In genomic region chr1:200895448-200895799, GRCh38 we compare ENCODE assay signal across 17 cellular contexts. TPM values are rescaled to one million over a fixed set of nuclear protein-coding genes. Genes with fewer than 3 reads are reported as not detected.
DNase-seq lines count a peak whose midpoint lies in the region; ATAC-seq, FAIRE-seq and TF ChIP-seq lines count a peak whose summit lies in the region.
"Had no signal": no experiment of that assay in that cellular context is flagged by ENCODE, and none has a peak within 500 bp of the region (broad histone marks: within the 10 kb centered on the region; RNA-seq: fewer than 3 reads in every experiment).

No MANE protein-coding gene starts in this region.

- H3K4me3 Mint-ChIP-seq in neural crest cell = peak overlapping the region; percentile 79
- H3K4me3 Mint-ChIP-seq: activated naive CD4-positive, alpha-beta T cell treated with anti-CD3 and anti-CD28 coated beads for 36 hours; stimulated activated effector memory CD8-positive, alpha-beta T cell treated with anti-CD3 and anti-CD28 coated beads, Interleukin-12 subunit alpha, Interleukin-12 subunit beta, amount 100 ng/mL, for 72 hours had no signal

- no peak for TF ChIP-seq EP300 in A549 (IDR thresholded peaks at IDR 0.05)

- H3K27me3 ChIP-seq in Peyer's patch (no peaks in the 10 kb centered on the region), foreskin keratinocyte (no peaks in the 10 kb centered on the region)

- H3K4me2 ChIP-seq in A549 = peak overlapping the region; percentile 94

- FAIRE-seq in A549 (lab: Jason Lieb, UNC) = no peak
- FAIRE-seq: frontal cortex had no signal

- H3K9me3 ChIP-seq in A549 (no peaks in the 10 kb centered on the region), Peyer's patch (no peaks in the 10 kb centered on the region)

- TF ChIP-seq RAD21 in A549 (conservative IDR thresholded peaks at IDR 0.05 in 1 of 2, IDR thresholded peaks at IDR 0.05 in 1 of 2) = no peak

- peaks cover 58% of the 10 kb centered on the region for H3K4me1 Mint-ChIP-seq in neural crest cell

- H3K27me3 Mint-ChIP-seq in neural crest cell (ENCODE audit: low read depth) = no peaks in the 10 kb centered on the region

- ATAC-seq in A549 (no peak), foreskin keratinocyte (peak; percentile 28)
- ATAC-seq: right cardiac atrium; stimulated activated effector memory CD8-positive, alpha-beta T cell treated with anti-CD3 and anti-CD28 coated beads, Interleukin-12 subunit alpha, Interleukin-12 subunit beta, amount 100 ng/mL, for 72 hours had no signal

- H3K36me3 ChIP-seq in Peyer's patch = peaks cover 0 to 32% (median 0%) of the 10 kb centered on the region in 3 donors

- H3K27ac ChIP-seq in A549 (peak overlapping the region; percentile 100), Peyer's patch (peak overlapping the region in 3 of 4 donors; percentile 76 to 98 (median 97)), foreskin keratinocyte (peak overlapping the region; percentile 69)

- no peak; the same call in 1 of the 2 replicates for TF ChIP-seq POLR2A in A549 (IDR thresholded peaks at IDR 0.05; ENCODE audit: low read length)
- TF ChIP-seq POLR2A in Peyer's patch (IDR thresholded peaks at IDR 0.05) = no peak

- peaks cover 66% of the 10 kb centered on the region for H3K4me1 ChIP-seq in A549
- H3K4me1 ChIP-seq in Peyer's patch = peaks cover 0 to 34% (median 2%) of the 10 kb centered on the region in 4 donors
- peaks cover 23% of the 10 kb centered on the region for H3K4me1 ChIP-seq in foreskin keratinocyte

- peaks cover 4% of the 10 kb centered on the region for H3K36me3 Mint-ChIP-seq in neural crest cell (ENCODE audit: low read depth)
- H3K36me3 Mint-ChIP-seq: brain; naive B cell; stimulated activated effector memory CD8-positive, alpha-beta T cell treated with anti-CD3 and anti-CD28 coated beads, Interleukin-12 subunit alpha, Interleukin-12 subunit beta, amount 100 ng/mL, for 72 hours had no signal

- H3K4me3 ChIP-seq in A549 = peak overlapping the region; percentile 68
- H3K4me3 ChIP-seq in Peyer's patch = peak overlapping the region in 3 of 4 donors; percentile 37 to 76 (median 71)

- DNase-seq in A549 (ENCODE audit: low read depth in 1 of 2, low spot score in 1 of 2) = no peak
- peak in 1 of 3 donors; percentile 62 for DNase-seq in Peyer's patch
- DNase-seq in foreskin keratinocyte = peak in 1 of 2 donors; percentile 48
- no peak for DNase-seq in neural crest cell (ENCODE audit: low read depth, low spot score)
- no peak for DNase-seq in GM19240 (ENCODE audit: insufficient read length, low spot score)
- DNase-seq in medulla oblongata (ENCODE audit: extremely low spot score) = no peak
- DNase-seq in NCI-H187 (lab: John Stamatoyannopoulos, UW) = no peak
- DNase-seq in dedifferentiated amniotic fluid mesenchymal stem cell (ENCODE audit: extremely low spot score) = no peak
- DNase-seq: activated naive CD4-positive, alpha-beta T cell treated with anti-CD3 and anti-CD28 coated beads for 36 hours; GF-D8; GOT3; naive B cell; right cardiac atrium; stimulated activated CD4-positive, alpha-beta T cell treated with anti-CD3 and anti-CD28 coated beads, Interleukin-4, amount 100 ng/mL, for 24 hours had no signal

- no peak for TF ChIP-seq CTCF in A549 (IDR thresholded peaks at IDR 0.05)
- TF ChIP-seq CTCF in Peyer's patch (IDR thresholded peaks at IDR 0.05) = no peak
- TF ChIP-seq CTCF in foreskin keratinocyte (conservative IDR thresholded peaks at IDR 0.05) = no peak
- TF ChIP-seq CTCF in neural crest cell (conservative IDR thresholded peaks at IDR 0.05) = no peak

- POLR2A ChIA-PET in A549 (lab: Yijun Ruan, JAX) = interaction anchor here (0.6 to 4.5 kb wide), 7 partner anchors 13 to 312 kb away, joined by 3 to 58 read pairs (median 4); partner anchors contain the start of gene DDX59

- WGBS in A549 (ENCODE audit: missing lambda C conversion rate) = 10% methylated on average over 4 of the region's 8 CpGs

- CTCF ChIA-PET in A549 (lab: Yijun Ruan, JAX) = interaction anchor here (0.6 to 3.5 kb wide), 7 partner anchors 9 to 276 kb away, joined by 3 to 22 read pairs (median 3); no protein-coding TSS in a partner anchor

- no peaks in the 10 kb centered on the region for H3K9me3 Mint-ChIP-seq in neural crest cell
- H3K9me3 Mint-ChIP-seq: activated naive CD4-positive, alpha-beta T cell treated with anti-CD3 and anti-CD28 coated beads for 36 hours; naive B cell; stimulated activated effector memory CD8-positive, alpha-beta T cell treated with anti-CD3 and anti-CD28 coated beads, Interleukin-12 subunit alpha, Interleukin-12 subunit beta, amount 100 ng/mL, for 72 hours had no signal

- no peak overlapping the region for H3K27ac Mint-ChIP-seq in neural crest cell (ENCODE audit: unreplicated experiment)
- H3K27ac Mint-ChIP-seq: activated naive CD4-positive, alpha-beta T cell treated with anti-CD3 and anti-CD28 coated beads for 36 hours; naive B cell; stimulated activated effector memory CD8-positive, alpha-beta T cell treated with anti-CD3 and anti-CD28 coated beads, Interleukin-12 subunit alpha, Interleukin-12 subunit beta, amount 100 ng/mL, for 72 hours had no signal

TF ChIP-seq in A549, 52 proteins besides CTCF, POLR2A, EP300 and RAD21:
- no peak for TF ChIP-seq RFX5 (IDR thresholded peaks at IDR 0.05)
- no peak for TF ChIP-seq SREBF2 (IDR thresholded peaks at IDR 0.05)
- TF ChIP-seq ZFP36 (IDR thresholded peaks at IDR 0.05; ENCODE audit: borderline replicate concordance, partially characterized antibody) = no peak
- TF ChIP-seq PBX3 (IDR thresholded peaks at IDR 0.05) = no peak
- no peak for TF ChIP-seq BHLHE40 (IDR thresholded peaks at IDR 0.05; ENCODE audit: low read depth, low read length)
- no peak for TF ChIP-seq MAX (IDR thresholded peaks at IDR 0.05)
- TF ChIP-seq ZSCAN20 (CRISPR knock-in tag; IDR thresholded peaks at IDR 0.05) = no peak

RNA-seq across cellular contexts. Expression of gene INAVA, which starts 0.7 kb away (rescaled TPM):
- 40.0 and 51.3 TPM in 2 replicates for polyA plus RNA-seq in A549 (2011; rRNA removed)
- 48.7 and 59.6 TPM in 2 replicates for polyA plus RNA-seq in A549 (2012; cell fraction: cytosol; rRNA removed)
- polyA plus RNA-seq in A549 (2012; cell fraction: nucleus; rRNA removed) = 135 and 152 TPM in 2 replicates
- polyA plus RNA-seq in A549 (2017; fragmentation: RNase III; extraction: RNeasy Plus Mini Kit Qiagen cat#74134 plus additional on column Dnase treatment) = 38.6 to 50.2 TPM (median 43.7 TPM) in 3 replicates
- 49.6 and 58.9 TPM in 2 replicates for polyA minus RNA-seq in A549 (2011; rRNA and poly(A)+ RNA removed)
- 100 to 1,000 TPM in 3 of 4 donors, 10 to 100 TPM in 1; 33.8 to 492 (median 332) TPM for total RNA-seq in Peyer's patch
- 21.3 and 41.7 TPM in 2 replicates for total RNA-seq in foreskin keratinocyte
- 17.5 and 30.4 TPM in 2 replicates for polyA plus RNA-seq in foreskin keratinocyte
- total RNA-seq in neural crest cell = 50.4 and 51.8 TPM in 2 replicates
- total RNA-seq: activated naive CD4-positive, alpha-beta T cell treated with anti-CD3 and anti-CD28 coated beads for 36 hours; right cardiac atrium had no signal
- polyA plus RNA-seq: right cardiac atrium had no signal

RNA-seq across cellular contexts. Expression of gene GPR25, which starts 22.6 kb away (rescaled TPM):
- not detected in 2 replicates for polyA plus RNA-seq in A549 (2011; rRNA removed)
- 0.06 TPM in 1 of 2 replicates, not detected in the other for polyA plus RNA-seq in A549 (2012; cell fraction: cytosol; rRNA removed)
- polyA plus RNA-seq in A549 (2012; cell fraction: nucleus; rRNA removed) = 0.12 and 0.28 TPM in 2 replicates
- not detected in 3 replicates for polyA plus RNA-seq in A549 (2017; fragmentation: RNase III; extraction: RNeasy Plus Mini Kit Qiagen cat#74134 plus additional on column Dnase treatment)
- polyA minus RNA-seq in A549 (2011; rRNA and poly(A)+ RNA removed) = not detected in 2 replicates
- not detected for total RNA-seq in Peyer's patch
- not detected in 2 replicates for total RNA-seq in foreskin keratinocyte
- not detected in 2 replicates for polyA plus RNA-seq in foreskin keratinocyte
- not detected in 2 replicates for total RNA-seq in neural crest cell
- total RNA-seq: activated naive CD4-positive, alpha-beta T cell treated with anti-CD3 and anti-CD28 coated beads for 36 hours; frontal cortex; right cardiac atrium had no signal
- polyA plus RNA-seq: right cardiac atrium had no signal
